ENCODE assay signal across 27 cellular contexts in genomic region chr18:76356666-76357065, GRCh38.
"Had no signal": no experiment of that assay in that cellular context is flagged by ENCODE, and none has a peak within 500 bp of the region (broad histone marks: within the 10 kb centered on the region; RNA-seq: fewer than 3 reads in every experiment).

No MANE protein-coding gene starts in this region.

- H3K27me3 Mint-ChIP-seq: naive thymus-derived CD8-positive, alpha-beta T cell; stimulated activated naive CD8-positive, alpha-beta T cell treated with anti-CD3 and anti-CD28 coated beads, Interleukin-15, Interleukin-2, amounts not matched to agents 100 ng/mL and 50 ng/mL, for 24 hours; type B pancreatic cell had no signal

- H3K27me3 ChIP-seq: left lung, neural progenitor cell, neutrophil, ovary, sigmoid colon, spleen, suprapubic skin, tibial nerve, uterus had no signal

- H3K9me3 Mint-ChIP-seq: stimulated activated effector memory CD8-positive, alpha-beta T cell treated with anti-CD3 and anti-CD28 coated beads, Interleukin-12 subunit alpha, Interleukin-12 subunit beta, amount 100 ng/mL, for 72 hours had no signal

- H3K4me3 ChIP-seq: left lung, lower lobe of right lung, neural progenitor cell, ovary, prostate gland, sigmoid colon, spleen, suprapubic skin, tibial nerve, uterus had no signal

- H3K4me3 Mint-ChIP-seq: naive thymus-derived CD8-positive, alpha-beta T cell; nephron; neural progenitor cell; stimulated activated effector memory CD8-positive, alpha-beta T cell treated with anti-CD3 and anti-CD28 coated beads, Interleukin-12 subunit alpha, Interleukin-12 subunit beta, amount 100 ng/mL, for 72 hours; stimulated activated naive CD8-positive, alpha-beta T cell treated with anti-CD3 and anti-CD28 coated beads, Interleukin-15, Interleukin-2, amounts not matched to agents 100 ng/mL and 50 ng/mL, for 24 hours; type B pancreatic cell had no signal

- H3K27ac Mint-ChIP-seq: naive thymus-derived CD8-positive, alpha-beta T cell; nephron; neural progenitor cell; stimulated activated effector memory CD8-positive, alpha-beta T cell treated with anti-CD3 and anti-CD28 coated beads, Interleukin-12 subunit alpha, Interleukin-12 subunit beta, amount 100 ng/mL, for 72 hours; stimulated activated naive CD8-positive, alpha-beta T cell treated with anti-CD3 and anti-CD28 coated beads, Interleukin-15, Interleukin-2, amounts not matched to agents 100 ng/mL and 50 ng/mL, for 24 hours; type B pancreatic cell had no signal

- DNase-seq: hippocampal formation; kidney glomerular epithelial cell; left colon; left lung; lower lobe of right lung; mammary epithelial cell; mesenchymal stem cell; naive thymus-derived CD8-positive, alpha-beta T cell; occipital lobe; retina; right cardiac atrium; sigmoid colon; small intestine; spleen; stimulated activated CD4-positive, alpha-beta T cell treated with anti-CD3 and anti-CD28 coated beads, Interleukin-4, amount 100 ng/mL, for 24 hours; stimulated activated naive CD4-positive, alpha-beta T cell; uterus had no signal

- H3K27ac ChIP-seq: left lung, lower lobe of right lung, neural progenitor cell, neutrophil, ovary, prostate gland, sigmoid colon, spleen, suprapubic skin, tibial nerve had no signal

- H3K9me3 ChIP-seq: left lung, lower lobe of right lung, ovary, prostate gland, sigmoid colon, suprapubic skin, uterus had no signal

- H3K4me1 Mint-ChIP-seq: neural progenitor cell; stimulated activated effector memory CD8-positive, alpha-beta T cell treated with anti-CD3 and anti-CD28 coated beads, Interleukin-12 subunit alpha, Interleukin-12 subunit beta, amount 100 ng/mL, for 72 hours had no signal

- ATAC-seq: left colon; left lung; lower lobe of right lung; naive thymus-derived CD8-positive, alpha-beta T cell; right cardiac atrium; stimulated activated effector memory CD8-positive, alpha-beta T cell treated with anti-CD3 and anti-CD28 coated beads, Interleukin-12 subunit alpha, Interleukin-12 subunit beta, amount 100 ng/mL, for 72 hours had no signal

- H3K36me3 ChIP-seq: ovary, prostate gland had no signal

- H3K4me1 ChIP-seq: left lung, lower lobe of right lung, neural progenitor cell, prostate gland, spleen, suprapubic skin had no signal
